In genomic region chr19:39038098-39038497, GRCh38 we compare ENCODE assay signal across 1 cellular context.
TF ChIP-seq lines count a peak whose summit lies in the region.

No MANE protein-coding gene starts in this region.

TF ChIP-seq in GM12878, 131 proteins besides CTCF, POLR2A, EP300 and RAD21:
- TF ChIP-seq CHD1 (IDR thresholded peaks at IDR 0.05; ENCODE audit: low read depth, low read length) = no peak
- TF ChIP-seq SMC3 (IDR thresholded peaks at IDR 0.05; ENCODE audit: borderline replicate concordance, low read length) = peak; percentile 32; the same call in 1 of the 2 replicates
